In the genomic region with DNA sequence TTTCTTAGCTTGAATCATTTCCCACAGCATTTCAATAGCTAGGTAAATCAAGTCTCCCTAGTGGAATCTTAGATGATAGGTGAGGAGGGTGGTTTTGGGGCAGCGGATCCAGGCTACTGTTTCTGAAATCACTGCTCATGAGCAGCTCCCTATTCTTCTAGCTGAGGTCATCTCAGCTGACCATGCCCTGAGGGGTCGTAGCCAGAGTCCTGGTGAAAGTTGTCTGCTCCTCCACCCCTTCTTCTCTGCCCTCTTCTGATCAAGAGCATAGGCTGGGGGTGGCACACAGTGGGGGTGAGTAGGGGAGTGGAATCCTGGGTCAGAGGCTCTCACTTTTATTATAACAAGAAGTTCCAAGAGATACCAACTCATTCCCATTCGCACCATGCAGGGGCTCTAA, we compare ENCODE assay signal across 28 cellular contexts.
"Had no signal": no experiment of that assay in that cellular context is flagged by ENCODE, and none has a peak within 500 bp of the region (broad histone marks: within the 10 kb centered on the region; RNA-seq: fewer than 3 reads in every experiment).

No MANE protein-coding gene starts in this region.

- FAIRE-seq: small intestine had no signal

- H3K9me3 ChIP-seq: ovary, psoas muscle, right lobe of liver, sigmoid colon, stomach, thoracic aorta, thyroid gland, tibial nerve, upper lobe of right lung, vagina had no signal

- H3K4me3 Mint-ChIP-seq: natural killer cell; nephron; neural progenitor cell; stimulated activated effector memory CD8-positive, alpha-beta T cell treated with anti-CD3 and anti-CD28 coated beads, Interleukin-12 subunit alpha, Interleukin-12 subunit beta, amount 100 ng/mL, for 72 hours; stimulated activated naive B cell treated with anti-CD40 and anti-IgM and Interleukin-4, amounts not matched to agents 10 μg/mL and 1 μg/mL and 100 μg/mL, for 72 hours; stimulated activated naive CD8-positive, alpha-beta T cell treated with anti-CD3 and anti-CD28 coated beads, Interleukin-15, Interleukin-2, amounts not matched to agents 100 ng/mL and 50 ng/mL, for 24 hours; type B pancreatic cell had no signal

- H3K27me3 ChIP-seq: neural progenitor cell, ovary, right lobe of liver, sigmoid colon, stomach, thyroid gland, tibial nerve, upper lobe of right lung, vagina had no signal

- H3K36me3 ChIP-seq: neural progenitor cell, ovary, right lobe of liver, sigmoid colon, stomach, thoracic aorta, thyroid gland, tibial nerve, upper lobe of right lung, vagina had no signal

- H3K9me3 Mint-ChIP-seq: natural killer cell; nephron; neural progenitor cell; stimulated activated effector memory CD8-positive, alpha-beta T cell treated with anti-CD3 and anti-CD28 coated beads, Interleukin-12 subunit alpha, Interleukin-12 subunit beta, amount 100 ng/mL, for 72 hours; stimulated activated naive B cell treated with anti-CD40 and anti-IgM and Interleukin-4, amounts not matched to agents 10 μg/mL and 1 μg/mL and 100 μg/mL, for 72 hours; stimulated activated naive CD8-positive, alpha-beta T cell treated with anti-CD3 and anti-CD28 coated beads, Interleukin-15, Interleukin-2, amounts not matched to agents 100 ng/mL and 50 ng/mL, for 24 hours; type B pancreatic cell had no signal

- H3K4me1 ChIP-seq: parathyroid adenoma, psoas muscle, right lobe of liver, sigmoid colon, thyroid gland had no signal

- H3K27ac ChIP-seq: neural progenitor cell, ovary, parathyroid adenoma, psoas muscle, right lobe of liver, sigmoid colon, stomach, thoracic aorta, thyroid gland, tibial nerve, upper lobe of right lung, vagina had no signal

- H3K4me3 ChIP-seq: neural progenitor cell, ovary, psoas muscle, right lobe of liver, sigmoid colon, stomach, thoracic aorta, thyroid gland, tibial nerve, upper lobe of right lung, vagina had no signal

- H3K9ac ChIP-seq: neural progenitor cell, parathyroid adenoma had no signal

- H3K4me2 ChIP-seq: neural progenitor cell had no signal

- DNase-seq: natural killer cell; occipital lobe; ovary; posterior cingulate gyrus; psoas muscle; right cardiac atrium; right lobe of liver; sigmoid colon; small intestine; stimulated activated CD4-positive, alpha-beta T cell treated with anti-CD3 and anti-CD28 coated beads, Interleukin-15, amount 100 ng/mL, for 24 hours; stimulated activated CD4-positive, alpha-beta T cell treated with anti-CD3 and anti-CD28 coated beads, Interleukin-2, amount 100 ng/mL, for 24 hours; stimulated activated CD4-positive, alpha-beta T cell treated with anti-CD3 and anti-CD28 coated beads, Interleukin-2, amount 100 ng/mL, for 48 hours; stimulated activated CD4-positive, alpha-beta T cell treated with anti-CD3 and anti-CD28 coated beads, Interleukin-4, amount 100 ng/mL, for 24 hours; stimulated activated naive B cell treated with anti-CD40 and anti-IgM and Interleukin-4, amounts not matched to agents 10 μg/mL and 1 μg/mL and 100 μg/mL, for 72 hours; stimulated activated naive CD4-positive, alpha-beta T cell treated with Interleukin-2 at 50 U/mL for 16 hours; stomach; thyroid gland; upper lobe of right lung had no signal

- H3K27me3 Mint-ChIP-seq: progenitor cell of endocrine pancreas, type B pancreatic cell had no signal

- H2AFZ ChIP-seq: neural progenitor cell, parathyroid adenoma had no signal

- H3K27ac Mint-ChIP-seq: natural killer cell; nephron; neural progenitor cell; progenitor cell of endocrine pancreas; stimulated activated effector memory CD8-positive, alpha-beta T cell treated with anti-CD3 and anti-CD28 coated beads, Interleukin-12 subunit alpha, Interleukin-12 subunit beta, amount 100 ng/mL, for 72 hours; stimulated activated naive B cell treated with anti-CD40 and anti-IgM and Interleukin-4, amounts not matched to agents 10 μg/mL and 1 μg/mL and 100 μg/mL, for 72 hours; stimulated activated naive CD8-positive, alpha-beta T cell treated with anti-CD3 and anti-CD28 coated beads, Interleukin-15, Interleukin-2, amounts not matched to agents 100 ng/mL and 50 ng/mL, for 24 hours; type B pancreatic cell had no signal

- H3K4me1 Mint-ChIP-seq: stimulated activated effector memory CD8-positive, alpha-beta T cell treated with anti-CD3 and anti-CD28 coated beads, Interleukin-12 subunit alpha, Interleukin-12 subunit beta, amount 100 ng/mL, for 72 hours had no signal

- H3K36me3 Mint-ChIP-seq: natural killer cell; neural progenitor cell; stimulated activated effector memory CD8-positive, alpha-beta T cell treated with anti-CD3 and anti-CD28 coated beads, Interleukin-12 subunit alpha, Interleukin-12 subunit beta, amount 100 ng/mL, for 72 hours; stimulated activated naive B cell treated with anti-CD40 and anti-IgM and Interleukin-4, amounts not matched to agents 10 μg/mL and 1 μg/mL and 100 μg/mL, for 72 hours; type B pancreatic cell had no signal

- H3K79me2 ChIP-seq: parathyroid adenoma had no signal
